ENCODE assay signal across 18 cellular contexts in the genomic region with DNA sequence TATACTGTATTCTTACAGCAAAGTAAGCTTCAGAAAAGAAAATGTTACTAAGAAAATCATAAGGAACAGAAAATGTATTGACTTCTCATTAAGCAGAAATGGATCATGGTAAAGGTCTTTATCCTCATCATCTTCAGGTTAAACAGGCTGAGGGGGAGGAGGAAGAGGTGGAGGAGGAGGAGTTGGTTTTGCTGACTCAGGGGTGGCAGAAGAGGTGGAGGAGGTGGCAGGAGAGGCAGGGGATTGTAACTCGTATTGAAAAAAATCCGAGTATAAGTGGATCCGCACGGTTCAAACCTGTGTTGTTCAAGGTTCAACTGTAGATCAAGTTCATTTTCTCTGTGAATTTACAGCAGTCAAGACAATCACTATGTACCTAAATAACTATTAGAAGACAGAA. TPM values are rescaled to one million over a fixed set of nuclear protein-coding genes. Genes with fewer than 3 reads are reported as not detected.
DNase-seq lines count a peak whose midpoint lies in the region; ATAC-seq, FAIRE-seq and TF ChIP-seq lines count a peak whose summit lies in the region.
"Had no signal": no experiment of that assay in that cellular context is flagged by ENCODE, and none has a peak within 500 bp of the region (broad histone marks: within the 10 kb centered on the region; RNA-seq: fewer than 3 reads in every experiment).

No MANE protein-coding gene starts in this region.

- H3K9ac ChIP-seq in HepG2 (ENCODE audit: insufficient read depth, low read depth, low read length), result no peak overlapping the region
- H3K9ac ChIP-seq in Loucy (ENCODE audit: low read depth, low read length, poor library complexity, severe bottlenecking), result no peak overlapping the region

- FAIRE-seq in HepG2 (lab: Jason Lieb, UNC), result no peak
- FAIRE-seq: A549, G401.6, GM12891 had no signal

- no peak overlapping the region for H3K4me3 Mint-ChIP-seq in stimulated activated effector memory CD8-positive, alpha-beta T cell treated with anti-CD3 and anti-CD28 coated beads, Interleukin-12 subunit alpha, Interleukin-12 subunit beta, amount 100 ng/mL, for 72 hours
- H3K4me3 Mint-ChIP-seq: CD4-positive, alpha-beta memory T cell had no signal

- intact Hi-C loops in HepG2 (cut with micrococcal nuclease; ENCODE audit: unreplicated experiment), result no loop called here
- intact Hi-C loops in right lobe of liver (cut with DNase I), result no loop called here

- DNase-seq in HepG2 (ENCODE audit: low spot score) (no peak), right lobe of liver (no peak), ecto neural progenitor cell (ENCODE audit: low spot score) (peak; percentile 21), ureter (ENCODE audit: low spot score) (peak; percentile 22), NCI-H1092 (lab: John Stamatoyannopoulos, UW) (no peak)
- no peak for DNase-seq in activated naive CD4-positive, alpha-beta T cell treated with Interleukin-2 at 50 U/mL for 16 hours
- DNase-seq in stimulated activated effector memory CD8-positive, alpha-beta T cell treated with anti-CD3 and anti-CD28 coated beads, Interleukin-12 subunit alpha, Interleukin-12 subunit beta, amount 100 ng/mL, for 72 hours (ENCODE audit: low spot score in 2 of 2), result no peak
- DNase-seq: BE2C; CD4-positive, alpha-beta memory T cell; DMS79; GOT3 had no signal

- no peak for TF ChIP-seq POLR2A in HepG2 (IDR thresholded peaks at IDR 0.05; ENCODE audit: insufficient read depth in 1 of 2, low read depth in 2 of 2, low read length in 2 of 2)
- no peak for TF ChIP-seq POLR2A in right lobe of liver (IDR thresholded peaks at IDR 0.05)

- no peak for TF ChIP-seq EP300 in HepG2 (IDR thresholded peaks at IDR 0.05; ENCODE audit: low read depth in 2 of 2, low read length in 2 of 2)
- TF ChIP-seq EP300 in HepG2 (CRISPR knock-in tag; IDR thresholded peaks at IDR 0.05; ENCODE audit: borderline replicate concordance), result no peak

- POLR2A ChIA-PET in HepG2 (lab: Yijun Ruan, JAX), result no interaction called here

- no peak overlapping the region for H3K27ac Mint-ChIP-seq in stimulated activated effector memory CD8-positive, alpha-beta T cell treated with anti-CD3 and anti-CD28 coated beads, Interleukin-12 subunit alpha, Interleukin-12 subunit beta, amount 100 ng/mL, for 72 hours
- H3K27ac Mint-ChIP-seq: CD4-positive, alpha-beta memory T cell had no signal

- peaks cover 0 to 39% of the 10 kb centered on the region in 2 experiments; a peak in 3 of 5 replicates for H3K27me3 ChIP-seq in HepG2 (ENCODE audit: control insufficient read depth in 1 of 2, insufficient read depth in 2 of 2, low read length in 2 of 2)
- H3K27me3 ChIP-seq in right lobe of liver, result no peaks in the 10 kb centered on the region
- H3K27me3 ChIP-seq in Loucy (ENCODE audit: insufficient read depth, low read length, poor library complexity, severe bottlenecking), result no peaks in the 10 kb centered on the region
- H3K27me3 ChIP-seq: BE2C had no signal

- no peaks in the 10 kb centered on the region for H3F3A ChIP-seq in Loucy (ENCODE audit: low read depth)

- H3K27ac ChIP-seq in HepG2 (ENCODE audit: extremely low read length, insufficient read depth, low read length) (no peak overlapping the region), right lobe of liver (no peak overlapping the region)
- H3K27ac ChIP-seq: A549, C4-2B had no signal

- H3K4me3 ChIP-seq in HepG2 (replicated peaks in 1 of 3; ENCODE audit: insufficient read depth in 1 of 3, low read depth in 2 of 3, low read length in 3 of 3) (no peak overlapping the region), right lobe of liver (no peak overlapping the region), Loucy (ENCODE audit: low read length, poor library complexity, severe bottlenecking) (no peak overlapping the region)
- H3K4me3 ChIP-seq: A549 had no signal

- no peaks in the 10 kb centered on the region for H3K36me3 ChIP-seq in HepG2 (replicated peaks in 1 of 2; ENCODE audit: control insufficient read depth in 1 of 2, insufficient read depth in 2 of 2, low read length in 2 of 2)
- H3K36me3 ChIP-seq in right lobe of liver, result no peaks in the 10 kb centered on the region
- H3K36me3 ChIP-seq in Loucy (ENCODE audit: insufficient read depth, low read length), result no peaks in the 10 kb centered on the region
- H3K36me3 ChIP-seq: BE2C had no signal

- no peak for TF ChIP-seq CTCF in HepG2 (CRISPR knock-in tag; IDR thresholded peaks at IDR 0.05)
- TF ChIP-seq CTCF in right lobe of liver (IDR thresholded peaks at IDR 0.05), result no peak
- TF ChIP-seq CTCF in Loucy (conservative IDR thresholded peaks at IDR 0.05; ENCODE audit: low read length), result no peak

- H3K79me2 ChIP-seq in HepG2 (ENCODE audit: insufficient read depth, low read length) (no peaks in the 10 kb centered on the region), Loucy (ENCODE audit: insufficient read depth, low read length) (no peaks in the 10 kb centered on the region)

- peaks cover under 1% of the 10 kb centered on the region for H3K4me1 Mint-ChIP-seq in stimulated activated effector memory CD8-positive, alpha-beta T cell treated with anti-CD3 and anti-CD28 coated beads, Interleukin-12 subunit alpha, Interleukin-12 subunit beta, amount 100 ng/mL, for 72 hours
- H3K4me1 Mint-ChIP-seq: CD4-positive, alpha-beta memory T cell had no signal

- no peak for ATAC-seq in HepG2
- ATAC-seq in right lobe of liver, result no peak
- no peak for ATAC-seq in stimulated activated effector memory CD8-positive, alpha-beta T cell treated with anti-CD3 and anti-CD28 coated beads, Interleukin-12 subunit alpha, Interleukin-12 subunit beta, amount 100 ng/mL, for 72 hours
- ATAC-seq: A549, HCT116 had no signal

- H4K20me1 ChIP-seq in HepG2 (ENCODE audit: insufficient read depth, low read length) (no peaks in the 10 kb centered on the region), Loucy (ENCODE audit: insufficient read depth, low read length, poor library complexity, severe bottlenecking) (no peaks in the 10 kb centered on the region)

- no peaks in the 10 kb centered on the region for H3K9me2 ChIP-seq in Loucy (replicated peaks; ENCODE audit: low read depth, low read length)

- CTCF ChIA-PET in HepG2 (lab: Yijun Ruan, JAX; ENCODE audit: low intra/inter-chr PET ratio, low total read pairs), result no interaction called here

- no peaks in the 10 kb centered on the region for H3K36me3 Mint-ChIP-seq in stimulated activated effector memory CD8-positive, alpha-beta T cell treated with anti-CD3 and anti-CD28 coated beads, Interleukin-12 subunit alpha, Interleukin-12 subunit beta, amount 100 ng/mL, for 72 hours
- H3K36me3 Mint-ChIP-seq: CD4-positive, alpha-beta memory T cell had no signal

- H3K4me1 ChIP-seq in HepG2 (ENCODE audit: insufficient read depth, low read length) (no peaks in the 10 kb centered on the region), right lobe of liver (no peaks in the 10 kb centered on the region), Loucy (ENCODE audit: insufficient read depth, low read length, poor library complexity, severe bottlenecking) (peaks cover 9% of the 10 kb centered on the region)
- H3K4me1 ChIP-seq: A549, BE2C had no signal

- in situ Hi-C loops in HepG2 (cut with HindIII; ENCODE audit: extremely low pct_ligation_motif_present, low pct_unique_long_range_greater_than_20kb), result no loop called here

- H3K9me3 Mint-ChIP-seq in stimulated activated effector memory CD8-positive, alpha-beta T cell treated with anti-CD3 and anti-CD28 coated beads, Interleukin-12 subunit alpha, Interleukin-12 subunit beta, amount 100 ng/mL, for 72 hours, result no peaks in the 10 kb centered on the region
- H3K9me3 Mint-ChIP-seq: CD4-positive, alpha-beta memory T cell had no signal

- no peak for TF ChIP-seq RAD21 in HepG2 (CRISPR knock-in tag; IDR thresholded peaks at IDR 0.05)

- BruUV-seq in HepG2 (replicated peaks; lab: Mats Ljungman, UMichigan), result no TSS peak

- H3K9me3 ChIP-seq in HepG2 (ENCODE audit: low read length), result no peaks in the 10 kb centered on the region
- no peaks in the 10 kb centered on the region for H3K9me3 ChIP-seq in right lobe of liver
- no peaks in the 10 kb centered on the region for H3K9me3 ChIP-seq in Loucy (ENCODE audit: insufficient read depth, low read depth, low read length)
- H3K9me3 ChIP-seq: A549, BE2C had no signal

- H3K4me2 ChIP-seq in HepG2 (ENCODE audit: low read depth, low read length) (no peak overlapping the region), Loucy (ENCODE audit: low read depth, low read length, poor library complexity, severe bottlenecking) (peak overlapping the region; percentile 13)
- H3K4me2 ChIP-seq: A549 had no signal

- WGBS in HepG2 (ENCODE audit: low lambda C conversion rate), result 25% methylated on average over 4 of the region's 4 CpGs
- 35% methylated on average over 4 of the region's 4 CpGs for WGBS in right lobe of liver (ENCODE audit: insufficient coverage, low coverage, low lambda C conversion rate, missing lambda C conversion rate)

- H2AFZ ChIP-seq in HepG2 (ENCODE audit: low read length) (no peak overlapping the region), Loucy (ENCODE audit: low read length) (no peak overlapping the region)

RNA-seq across cellular contexts. Expression of gene GLB1L3, which starts 13.0 kb away (rescaled TPM):
- total RNA-seq in HepG2 (2016; rRNA removed; fragmentation: Illumina TruSeq; extraction: Trizol), result not detected in 2 replicates
- total RNA-seq in HepG2 (2016; cell fraction: cytosol; rRNA removed; fragmentation: Illumina TruSeq; extraction: Trizol; ENCODE audit: low read depth), result not detected in 2 replicates
- not detected in 2 replicates for total RNA-seq in HepG2 (2016; cell fraction: insoluble cytoplasmic fraction; rRNA removed; fragmentation: Illumina TruSeq; extraction: Trizol)
- not detected in 2 replicates for total RNA-seq in HepG2 (2016; cell fraction: membrane; rRNA removed; fragmentation: Illumina TruSeq; extraction: Trizol)
- not detected in 2 replicates for total RNA-seq in HepG2 (2016; cell fraction: nucleus; rRNA removed; fragmentation: Illumina TruSeq; extraction: Trizol)
- polyA plus RNA-seq in HepG2 (2011; rRNA removed), result not detected in 2 replicates
- polyA plus RNA-seq in HepG2 (2011; cell fraction: cytosol; rRNA removed), result not detected in 2 replicates
- polyA plus RNA-seq in HepG2 (2011; cell fraction: nucleus; rRNA removed), result not detected in 2 replicates
- not detected in 2 replicates for polyA plus RNA-seq in HepG2 (2012)
- not detected in 2 replicates for polyA plus RNA-seq in HepG2 (2016; cell fraction: cytosol; fragmentation: Illumina TruSeq; extraction: Trizol; ENCODE audit: low read depth)
- polyA plus RNA-seq in HepG2 (2016; cell fraction: insoluble cytoplasmic fraction; fragmentation: Illumina TruSeq; extraction: Trizol; ENCODE audit: low read depth), result not detected in 2 replicates
- not detected in 2 replicates for polyA plus RNA-seq in HepG2 (2016; cell fraction: membrane; fragmentation: Illumina TruSeq; extraction: Trizol; ENCODE audit: low read depth)
- polyA plus RNA-seq in HepG2 (2016; cell fraction: nucleus; fragmentation: Illumina TruSeq; extraction: Trizol; ENCODE audit: insufficient read depth, low read depth), result not detected in 2 replicates
- not detected in 2 replicates for polyA minus RNA-seq in HepG2 (2011; rRNA and poly(A)+ RNA removed; ENCODE audit: low replicate concordance)
- not detected in 2 replicates for polyA minus RNA-seq in HepG2 (2011; cell fraction: cytosol; rRNA and poly(A)+ RNA removed)
- not detected in 2 replicates for polyA minus RNA-seq in HepG2 (2011; cell fraction: nucleus; rRNA and poly(A)+ RNA removed)
- not detected for total RNA-seq in right lobe of liver
- total RNA-seq in ureter, result not detected
- polyA plus RNA-seq: A549, AG04450 had no signal

RNA-seq across cellular contexts. Expression of gene ACAD8, which starts 35.8 kb away (rescaled TPM):
- total RNA-seq in HepG2 (2016; rRNA removed; fragmentation: Illumina TruSeq; extraction: Trizol) (16.1 and 20.3 TPM in 2 replicates), right lobe of liver (10 to 100 TPM; 19.1 to 28.3 (median 24.4) TPM), ureter (31.1 TPM)
- total RNA-seq in HepG2 (2016; cell fraction: cytosol; rRNA removed; fragmentation: Illumina TruSeq; extraction: Trizol; ENCODE audit: low read depth), result 3.4 and 4.1 TPM in 2 replicates
- total RNA-seq in HepG2 (2016; cell fraction: insoluble cytoplasmic fraction; rRNA removed; fragmentation: Illumina TruSeq; extraction: Trizol), result 17.3 and 20.9 TPM in 2 replicates
- 6.2 and 6.5 TPM in 2 replicates for total RNA-seq in HepG2 (2016; cell fraction: membrane; rRNA removed; fragmentation: Illumina TruSeq; extraction: Trizol)
- 26.6 and 27.7 TPM in 2 replicates for total RNA-seq in HepG2 (2016; cell fraction: nucleus; rRNA removed; fragmentation: Illumina TruSeq; extraction: Trizol)
- polyA plus RNA-seq in HepG2 (2011; rRNA removed), result 13.5 and 15.0 TPM in 2 replicates
- polyA plus RNA-seq in HepG2 (2011; cell fraction: cytosol; rRNA removed), result 7.3 and 8.8 TPM in 2 replicates
- polyA plus RNA-seq in HepG2 (2011; cell fraction: nucleus; rRNA removed), result 60.4 and 65.1 TPM in 2 replicates
- polyA plus RNA-seq in HepG2 (2012), result 9.7 and 10.7 TPM in 2 replicates
- polyA plus RNA-seq in HepG2 (2016; cell fraction: cytosol; fragmentation: Illumina TruSeq; extraction: Trizol; ENCODE audit: low read depth), result 1.4 and 1.9 TPM in 2 replicates
- polyA plus RNA-seq in HepG2 (2016; cell fraction: insoluble cytoplasmic fraction; fragmentation: Illumina TruSeq; extraction: Trizol; ENCODE audit: low read depth), result 13.8 and 14.4 TPM in 2 replicates
- polyA plus RNA-seq in HepG2 (2016; cell fraction: membrane; fragmentation: Illumina TruSeq; extraction: Trizol; ENCODE audit: low read depth), result 3.5 and 4.0 TPM in 2 replicates
- 54.0 and 56.7 TPM in 2 replicates for polyA plus RNA-seq in HepG2 (2016; cell fraction: nucleus; fragmentation: Illumina TruSeq; extraction: Trizol; ENCODE audit: insufficient read depth, low read depth)
- polyA minus RNA-seq in HepG2 (2011; rRNA and poly(A)+ RNA removed; ENCODE audit: low replicate concordance), result 6.4 and 13.2 TPM in 2 replicates
- polyA minus RNA-seq in HepG2 (2011; cell fraction: cytosol; rRNA and poly(A)+ RNA removed), result 4.3 and 4.6 TPM in 2 replicates
- polyA minus RNA-seq in HepG2 (2011; cell fraction: nucleus; rRNA and poly(A)+ RNA removed), result 30.1 and 33.6 TPM in 2 replicates

RNA-seq across cellular contexts. Expression of gene THYN1, which starts 36.0 kb away (rescaled TPM):
- 87.6 and 124 TPM in 2 replicates for total RNA-seq in HepG2 (2016; rRNA removed; fragmentation: Illumina TruSeq; extraction: Trizol)
- total RNA-seq in HepG2 (2016; cell fraction: cytosol; rRNA removed; fragmentation: Illumina TruSeq; extraction: Trizol; ENCODE audit: low read depth), result 27.7 and 28.2 TPM in 2 replicates
- 85.6 and 131 TPM in 2 replicates for total RNA-seq in HepG2 (2016; cell fraction: insoluble cytoplasmic fraction; rRNA removed; fragmentation: Illumina TruSeq; extraction: Trizol)
- 30.8 and 33.6 TPM in 2 replicates for total RNA-seq in HepG2 (2016; cell fraction: membrane; rRNA removed; fragmentation: Illumina TruSeq; extraction: Trizol)
- total RNA-seq in HepG2 (2016; cell fraction: nucleus; rRNA removed; fragmentation: Illumina TruSeq; extraction: Trizol), result 36.1 and 37.9 TPM in 2 replicates
- polyA plus RNA-seq in HepG2 (2011; rRNA removed), result 36.1 and 42.9 TPM in 2 replicates
- polyA plus RNA-seq in HepG2 (2011; cell fraction: cytosol; rRNA removed), result 26.4 and 34.6 TPM in 2 replicates
- 36.2 and 44.1 TPM in 2 replicates for polyA plus RNA-seq in HepG2 (2011; cell fraction: nucleus; rRNA removed)
- 37.8 and 41.8 TPM in 2 replicates for polyA plus RNA-seq in HepG2 (2012)
- 16.9 and 21.6 TPM in 2 replicates for polyA plus RNA-seq in HepG2 (2016; cell fraction: cytosol; fragmentation: Illumina TruSeq; extraction: Trizol; ENCODE audit: low read depth)
- polyA plus RNA-seq in HepG2 (2016; cell fraction: insoluble cytoplasmic fraction; fragmentation: Illumina TruSeq; extraction: Trizol; ENCODE audit: low read depth), result 112 and 113 TPM in 2 replicates
- 19.0 and 24.5 TPM in 2 replicates for polyA plus RNA-seq in HepG2 (2016; cell fraction: membrane; fragmentation: Illumina TruSeq; extraction: Trizol; ENCODE audit: low read depth)
- polyA plus RNA-seq in HepG2 (2016; cell fraction: nucleus; fragmentation: Illumina TruSeq; extraction: Trizol; ENCODE audit: insufficient read depth, low read depth), result 55.9 and 59.2 TPM in 2 replicates
- polyA minus RNA-seq in HepG2 (2011; rRNA and poly(A)+ RNA removed; ENCODE audit: low replicate concordance), result 13.8 and 26.1 TPM in 2 replicates
- polyA minus RNA-seq in HepG2 (2011; cell fraction: cytosol; rRNA and poly(A)+ RNA removed), result 20.0 and 22.4 TPM in 2 replicates
- polyA minus RNA-seq in HepG2 (2011; cell fraction: nucleus; rRNA and poly(A)+ RNA removed), result 13.6 and 18.3 TPM in 2 replicates
- total RNA-seq in right lobe of liver, result 10 to 100 TPM; 11.7 to 39.2 (median 20.6) TPM
- 52.1 TPM for total RNA-seq in ureter

RNA-seq across cellular contexts. Expression of gene GLB1L2, which starts 42.6 kb away (rescaled TPM):
- total RNA-seq in HepG2 (2016; rRNA removed; fragmentation: Illumina TruSeq; extraction: Trizol) (0.27 and 0.69 TPM in 2 replicates), right lobe of liver (under 1 TPM; 0.12 to 0.68 (median 0.55) TPM), ureter (11.1 TPM)
- 0.09 and 0.10 TPM in 2 replicates for total RNA-seq in HepG2 (2016; cell fraction: cytosol; rRNA removed; fragmentation: Illumina TruSeq; extraction: Trizol; ENCODE audit: low read depth)
- 0.27 and 0.80 TPM in 2 replicates for total RNA-seq in HepG2 (2016; cell fraction: insoluble cytoplasmic fraction; rRNA removed; fragmentation: Illumina TruSeq; extraction: Trizol)
- total RNA-seq in HepG2 (2016; cell fraction: membrane; rRNA removed; fragmentation: Illumina TruSeq; extraction: Trizol), result 0.15 and 0.38 TPM in 2 replicates
- 0.43 and 0.69 TPM in 2 replicates for total RNA-seq in HepG2 (2016; cell fraction: nucleus; rRNA removed; fragmentation: Illumina TruSeq; extraction: Trizol)
- polyA plus RNA-seq in HepG2 (2011; rRNA removed), result 0.59 and 0.80 TPM in 2 replicates
- 0.38 and 0.43 TPM in 2 replicates for polyA plus RNA-seq in HepG2 (2011; cell fraction: cytosol; rRNA removed)
- polyA plus RNA-seq in HepG2 (2011; cell fraction: nucleus; rRNA removed), result 1.6 and 1.9 TPM in 2 replicates
- 0.62 and 0.81 TPM in 2 replicates for polyA plus RNA-seq in HepG2 (2012)
- 0.08 and 0.15 TPM in 2 replicates for polyA plus RNA-seq in HepG2 (2016; cell fraction: cytosol; fragmentation: Illumina TruSeq; extraction: Trizol; ENCODE audit: low read depth)
- 0.19 and 0.22 TPM in 2 replicates for polyA plus RNA-seq in HepG2 (2016; cell fraction: insoluble cytoplasmic fraction; fragmentation: Illumina TruSeq; extraction: Trizol; ENCODE audit: low read depth)
- polyA plus RNA-seq in HepG2 (2016; cell fraction: membrane; fragmentation: Illumina TruSeq; extraction: Trizol; ENCODE audit: low read depth), result 0.15 and 0.21 TPM in 2 replicates
- polyA plus RNA-seq in HepG2 (2016; cell fraction: nucleus; fragmentation: Illumina TruSeq; extraction: Trizol; ENCODE audit: insufficient read depth, low read depth), result 1.0 and 1.8 TPM in 2 replicates
- polyA minus RNA-seq in HepG2 (2011; rRNA and poly(A)+ RNA removed; ENCODE audit: low replicate concordance), result 0.56 and 17.0 TPM in 2 replicates
- 0.44 TPM in 1 of 2 replicates, not detected in the other for polyA minus RNA-seq in HepG2 (2011; cell fraction: cytosol; rRNA and poly(A)+ RNA removed)
- polyA minus RNA-seq in HepG2 (2011; cell fraction: nucleus; rRNA and poly(A)+ RNA removed), result 0.13 and 0.37 TPM in 2 replicates

Comparison
In these comparisons a context has a peak if more than half of its experiments do, and no peak if none do; other contexts are left out.
1. DNase-seq: peak in ecto neural progenitor cell (single experiment) and ureter (single experiment); none in HepG2 (single experiment), right lobe of liver (0 of 3), activated naive CD4-positive, alpha-beta T cell treated with Interleukin-2 at 50 U/mL for 16 hours (single experiment), NCI-H1092 (single experiment) and stimulated activated effector memory CD8-positive, alpha-beta T cell treated with anti-CD3 and anti-CD28 coated beads, Interleukin-12 subunit alpha, Interleukin-12 subunit beta, amount 100 ng/mL, for 72 hours (0 of 2).